16 cellular contexts compared by ENCODE assay signal in genomic region chr5:58933891-58934628, GRCh38.
A peak's percentile ranks its signal among the peaks of the same experiment; 100 is the strongest.
DNase-seq lines count a peak whose midpoint lies in the region; ATAC-seq and TF ChIP-seq lines count a peak whose summit lies in the region.
"Had no signal": no experiment of that assay in that cellular context is flagged by ENCODE, and none has a peak within 500 bp of the region (broad histone marks: within the 10 kb centered on the region; RNA-seq: fewer than 3 reads in every experiment).

No MANE protein-coding gene starts in this region.

- no peak overlapping the region for H3K27ac ChIP-seq in esophagus muscularis mucosa (replicated peaks in 1 of 4)
- no peak overlapping the region for H3K27ac ChIP-seq in testis
- H3K27ac ChIP-seq: adrenal gland, right atrium auricular region, thyroid gland had no signal

- no peaks in the 10 kb centered on the region for H3K9me3 ChIP-seq in esophagus muscularis mucosa
- no peaks in the 10 kb centered on the region for H3K9me3 ChIP-seq in testis
- H3K9me3 ChIP-seq: adrenal gland, right atrium auricular region, thyroid gland had no signal

- H3K4me3 ChIP-seq in esophagus muscularis mucosa: no peak overlapping the region
- H3K4me3 ChIP-seq in testis: no peak overlapping the region
- H3K4me3 ChIP-seq: adrenal gland, right atrium auricular region, thyroid gland had no signal

- ATAC-seq in GM19023 (IDR thresholded peaks at IDR 0.05; ENCODE audit: unreplicated experiment): no peak
- ATAC-seq: esophagus mucosa had no signal

- H3K36me3 ChIP-seq in esophagus muscularis mucosa (no peaks in the 10 kb centered on the region), testis (ENCODE audit: low read depth, missing control alignments) (no peaks in the 10 kb centered on the region)
- H3K36me3 ChIP-seq: adrenal gland, right atrium auricular region, thyroid gland had no signal

- H3K27ac Mint-ChIP-seq in activated CD4-positive, alpha-beta memory T cell treated with anti-CD3 and anti-CD28 coated beads for 36 hours: peak overlapping the region; percentile 2
- no peak overlapping the region for H3K27ac Mint-ChIP-seq in activated CD4-positive, alpha-beta memory T cell treated with anti-CD3 and anti-CD28 coated beads, Interleukin-2, amount 10 ng/mL, durations not matched to agents 7 days and 5 days
- H3K27ac Mint-ChIP-seq: HFFc6 had no signal

- TF ChIP-seq CTCF in esophagus muscularis mucosa (IDR thresholded peaks at IDR 0.05) (no peak), testis (IDR thresholded peaks at IDR 0.05) (no peak)

- H3K36me3 Mint-ChIP-seq in activated CD4-positive, alpha-beta memory T cell treated with anti-CD3 and anti-CD28 coated beads for 36 hours: no peaks in the 10 kb centered on the region
- peaks cover 3% of the 10 kb centered on the region for H3K36me3 Mint-ChIP-seq in activated CD4-positive, alpha-beta memory T cell treated with anti-CD3 and anti-CD28 coated beads, Interleukin-2, amount 10 ng/mL, durations not matched to agents 7 days and 5 days (ENCODE audit: low read depth)

- peaks cover 32% of the 10 kb centered on the region for H3K4me1 Mint-ChIP-seq in activated CD4-positive, alpha-beta memory T cell treated with anti-CD3 and anti-CD28 coated beads for 36 hours (ENCODE audit: low read depth)
- H3K4me1 Mint-ChIP-seq in activated CD4-positive, alpha-beta memory T cell treated with anti-CD3 and anti-CD28 coated beads, Interleukin-2, amount 10 ng/mL, durations not matched to agents 7 days and 5 days: peaks cover 23% of the 10 kb centered on the region

- H3K4me3 Mint-ChIP-seq in activated CD4-positive, alpha-beta memory T cell treated with anti-CD3 and anti-CD28 coated beads for 36 hours: no peak overlapping the region
- H3K4me3 Mint-ChIP-seq in activated CD4-positive, alpha-beta memory T cell treated with anti-CD3 and anti-CD28 coated beads, Interleukin-2, amount 10 ng/mL, durations not matched to agents 7 days and 5 days: no peak overlapping the region
- H3K4me3 Mint-ChIP-seq: HFFc6 had no signal

- no peak for TF ChIP-seq EP300 in esophagus muscularis mucosa (IDR thresholded peaks at IDR 0.05)

- POLR2A ChIA-PET in activated CD4-positive, alpha-beta memory T cell treated with anti-CD3 and anti-CD28 coated beads for 36 hours (lab: Charles Lee): interaction anchor here (1.2 kb wide), 1 partner anchor 8 kb away, joined by 3 read pairs; no protein-coding TSS in a partner anchor
- POLR2A ChIA-PET in activated CD4-positive, alpha-beta memory T cell treated with anti-CD3 and anti-CD28 coated beads, Interleukin-2, amount 10 ng/mL, durations not matched to agents 7 days and 5 days (lab: Charles Lee): no interaction called here

- intact Hi-C loops in activated CD4-positive, alpha-beta memory T cell treated with anti-CD3 and anti-CD28 coated beads for 36 hours (cut with micrococcal nuclease): loop anchor here (1.0 kb wide), 1 partner anchor 8 kb away; no protein-coding TSS in a partner anchor
- intact Hi-C loops in esophagus muscularis mucosa (cut with DNase I): no loop called here
- intact Hi-C loops in testis (cut with DNase I; ENCODE audit: low total_unique reads): no loop called here

- CTCF ChIA-PET in activated CD4-positive, alpha-beta memory T cell treated with anti-CD3 and anti-CD28 coated beads for 36 hours (lab: Charles Lee): interaction anchor here (0.6 to 1.4 kb wide), 2 partner anchors 43 to 446 kb away, joined by 3 to 7 read pairs; no protein-coding TSS in a partner anchor
- CTCF ChIA-PET in activated CD4-positive, alpha-beta memory T cell treated with anti-CD3 and anti-CD28 coated beads, Interleukin-2, amount 10 ng/mL, durations not matched to agents 7 days and 5 days (lab: Charles Lee): no interaction called here

- 72% methylated on average over 6 of the region's 6 CpGs for WGBS in esophagus muscularis mucosa
- 57 to 74% methylated on average over 6 of the region's 6 CpGs for WGBS in testis, 2 donors

- H3K27me3 Mint-ChIP-seq in activated CD4-positive, alpha-beta memory T cell treated with anti-CD3 and anti-CD28 coated beads for 36 hours: no peaks in the 10 kb centered on the region
- H3K27me3 Mint-ChIP-seq in activated CD4-positive, alpha-beta memory T cell treated with anti-CD3 and anti-CD28 coated beads, Interleukin-2, amount 10 ng/mL, durations not matched to agents 7 days and 5 days: peaks cover 7% of the 10 kb centered on the region

- no peaks in the 10 kb centered on the region for H3K4me1 ChIP-seq in esophagus muscularis mucosa
- H3K4me1 ChIP-seq in testis: no peaks in the 10 kb centered on the region
- H3K4me1 ChIP-seq: adrenal gland, right atrium auricular region, thyroid gland had no signal

- H3K27me3 ChIP-seq in esophagus muscularis mucosa (no peaks in the 10 kb centered on the region), testis (no peaks in the 10 kb centered on the region)
- H3K27me3 ChIP-seq: adrenal gland, right atrium auricular region, thyroid gland had no signal

- DNase-seq in activated CD4-positive, alpha-beta memory T cell treated with anti-CD3 and anti-CD28 coated beads for 36 hours: peak; percentile 52
- no peak for DNase-seq in activated CD4-positive, alpha-beta memory T cell treated with anti-CD3 and anti-CD28 coated beads, Interleukin-2, amount 10 ng/mL, durations not matched to agents 7 days and 5 days
- peak; percentile 3 for DNase-seq in activated T-cell treated with anti-CD3 and anti-CD28 coated beads for 4 hours
- DNase-seq in esophagus muscularis mucosa (ENCODE audit: extremely low spot score): peak; percentile 72
- DNase-seq in stimulated activated CD8-positive, alpha-beta memory T cell treated with anti-CD3 and anti-CD28 coated beads, Interleukin-4, amount 100 ng/mL, for 48 hours: peak; percentile 40
- DNase-seq in Kasumi-1 (lab: John Stamatoyannopoulos, UW): no peak
- DNase-seq in testis: no peak
- DNase-seq: activated CD4-positive, CD25-positive, alpha-beta regulatory T cell; adrenal gland; HFFc6; hippocampal formation; NCI-H2107; thyroid gland had no signal

- TF ChIP-seq POLR2A in esophagus muscularis mucosa (IDR thresholded peaks at IDR 0.05; ENCODE audit: low read depth): no peak
- no peak for TF ChIP-seq POLR2A in testis (IDR thresholded peaks at IDR 0.05)

- no peaks in the 10 kb centered on the region for H3K9me3 Mint-ChIP-seq in activated CD4-positive, alpha-beta memory T cell treated with anti-CD3 and anti-CD28 coated beads for 36 hours
- H3K9me3 Mint-ChIP-seq in activated CD4-positive, alpha-beta memory T cell treated with anti-CD3 and anti-CD28 coated beads, Interleukin-2, amount 10 ng/mL, durations not matched to agents 7 days and 5 days: peaks cover 3% of the 10 kb centered on the region
- H3K9me3 Mint-ChIP-seq: HFFc6 had no signal

Comparison
In these comparisons a context has a peak if more than half of its experiments do, and no peak if none do; other contexts are left out.
1. DNase-seq: peak in activated CD4-positive, alpha-beta memory T cell treated with anti-CD3 and anti-CD28 coated beads for 36 hours (single experiment), activated T-cell treated with anti-CD3 and anti-CD28 coated beads for 4 hours (single experiment), esophagus muscularis mucosa (single experiment) and stimulated activated CD8-positive, alpha-beta memory T cell treated with anti-CD3 and anti-CD28 coated beads, Interleukin-4, amount 100 ng/mL, for 48 hours (single experiment); none in activated CD4-positive, alpha-beta memory T cell treated with anti-CD3 and anti-CD28 coated beads, Interleukin-2, amount 10 ng/mL, durations not matched to agents 7 days and 5 days (single experiment), Kasumi-1 (0 of 2) and testis (single experiment).